ENCODE assay signal across 8 cellular contexts in genomic region chr10:78977761-78978305, GRCh38.
DNase-seq lines count a peak whose midpoint lies in the region; ATAC-seq and TF ChIP-seq lines count a peak whose summit lies in the region.

No MANE protein-coding gene starts in this region.

- no peaks in the 10 kb centered on the region for H3K27me3 ChIP-seq in HAP-1 (ENCODE audit: low read depth)
- peaks cover 0 to 22% (median 0%) of the 10 kb centered on the region in 7 donors for H3K27me3 ChIP-seq in spleen (replicated peaks in 1 of 7)

- 40 to 66% (median 51%) methylated on average over 6 of the region's 6 CpGs for WGBS in spleen, 5 donors

- no peak for TF ChIP-seq CTCF in fibroblast of villous mesenchyme (IDR thresholded peaks at IDR 0.05; ENCODE audit: insufficient read depth, low read depth, low read length)
- no peak for TF ChIP-seq CTCF in spleen (IDR thresholded peaks at IDR 0.05 in 8 of 11, conservative IDR thresholded peaks at IDR 0.05 in 3 of 11)

- H3K9me3 ChIP-seq in HAP-1 (no peaks in the 10 kb centered on the region; the same call in 1 of the 2 replicates), spleen (no peaks in the 10 kb centered on the region)

- H3K4me3 ChIP-seq in fibroblast of villous mesenchyme (ENCODE audit: low read depth, low read length) (no peak overlapping the region), skin epidermis (no peak overlapping the region), HAP-1 (no peak overlapping the region), spleen (no peak overlapping the region)

- intact Hi-C loops in spleen (cut with DNase I; ENCODE audit: low total_unique reads) = no loop called here

- H3K36me3 ChIP-seq in HAP-1 (replicated peaks) (no peaks in the 10 kb centered on the region), spleen (no peaks in the 10 kb centered on the region)

- DNase-seq in HCEC 1CT (peak; percentile 94), SKM-1 (lab: John Stamatoyannopoulos, UW; ENCODE audit: unreplicated experiment) (peak; percentile 40), fibroblast of villous mesenchyme (ENCODE audit: low read depth) (peak; percentile 97), HAP-1 (ENCODE audit: low spot score in 2 of 2) (no peak), GM19240 (ENCODE audit: insufficient read length, low spot score) (no peak), spleen (no peak)

- H3K4me1 ChIP-seq in HAP-1 = peaks cover 12% of the 10 kb centered on the region
- peaks cover 10 to 52% (median 25%) of the 10 kb centered on the region in 6 donors for H3K4me1 ChIP-seq in spleen

- in situ Hi-C loops in HAP-1 (cut with MboI; ENCODE audit: low sequenced_read_pairs) = no loop called here

- H3K27ac ChIP-seq in skin epidermis (peak overlapping the region in 18 of 21 experiments; percentile 1 to 83 (median 54)), spleen (peak overlapping the region in 2 of 8 donors; percentile 6 to 23)

- no peak for TF ChIP-seq POLR2A in spleen (IDR thresholded peaks at IDR 0.05)

- ATAC-seq in GM21447 (IDR thresholded peaks at IDR 0.05; ENCODE audit: unreplicated experiment) = no peak

Comparison
In these comparisons a context has a peak if more than half of its experiments do, and no peak if none do; other contexts are left out.
1. DNase-seq: peak in HCEC 1CT (single experiment), SKM-1 (single experiment) and fibroblast of villous mesenchyme (single experiment); none in HAP-1 (0 of 2), GM19240 (single experiment) and spleen (single experiment).